Comparison of ENCODE assay signal across 10 cellular contexts in the genomic region with DNA sequence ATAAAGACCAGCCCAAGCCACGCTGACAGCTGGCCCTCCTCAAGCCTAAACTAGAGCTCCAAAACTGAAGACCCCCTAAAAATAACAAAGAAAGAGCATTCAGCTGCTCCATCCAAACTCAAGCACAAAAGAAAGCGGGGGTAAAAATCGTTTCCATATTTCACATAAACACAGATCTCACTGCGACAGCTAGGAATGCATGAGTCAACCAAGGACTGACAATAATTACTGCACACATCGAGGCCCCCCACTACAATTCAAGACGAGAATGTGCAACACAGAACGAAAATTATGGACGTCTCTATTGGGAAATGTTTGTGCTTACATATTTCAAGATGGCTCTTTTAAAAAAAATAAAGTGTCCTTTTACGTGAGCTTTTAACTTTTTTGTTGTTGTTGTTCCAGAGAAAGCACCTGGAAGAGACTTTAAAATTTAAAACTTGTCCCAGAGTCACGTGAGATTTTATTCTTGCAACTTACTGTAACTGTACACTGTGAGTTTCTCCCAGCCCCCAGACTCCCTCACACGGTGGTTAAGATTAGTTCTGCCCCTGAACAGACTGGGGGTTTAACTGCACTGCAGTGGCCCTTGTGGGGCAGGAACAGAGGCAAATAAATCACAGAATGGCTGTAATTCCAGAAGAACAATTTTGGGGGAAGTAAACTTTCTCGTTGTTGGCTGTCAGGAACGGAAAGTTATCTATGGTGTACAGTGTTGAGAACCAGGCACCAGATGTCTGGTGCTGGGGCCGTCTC. TPM values are rescaled to one million over a fixed set of nuclear protein-coding genes. Genes with fewer than 3 reads are reported as not detected.
DNase-seq lines count a peak whose midpoint lies in the region; ATAC-seq, FAIRE-seq and TF ChIP-seq lines count a peak whose summit lies in the region.
"Had no signal": no experiment of that assay in that cellular context is flagged by ENCODE, and none has a peak within 500 bp of the region (broad histone marks: within the 10 kb centered on the region; RNA-seq: fewer than 3 reads in every experiment).

No MANE protein-coding gene starts in this region.

- peak; percentile 26 for DNase-seq in A172 (ENCODE audit: low spot score)
- DNase-seq in M059J (ENCODE audit: low read depth), result peak; percentile 79
- peak; percentile 60 for DNase-seq in endothelial cell of umbilical vein (ENCODE audit: low read depth, low spot score)
- DNase-seq in neural progenitor cell (ENCODE audit: low spot score), result no peak
- no peak for DNase-seq in pons (ENCODE audit: low spot score)
- DNase-seq in NK-92 treated with Interleukin-12 subunit alpha and Interleukin-12 subunit beta, amount 100 ng/mL, for 24 hours (lab: John Stamatoyannopoulos, UW), result no peak

- H3K36me3 ChIP-seq in endothelial cell of umbilical vein (ENCODE audit: control insufficient read depth in 2 of 2, extremely low read depth in 1 of 2, insufficient read depth in 2 of 2, low read length in 2 of 2), result no peaks in the 10 kb centered on the region
- no peaks in the 10 kb centered on the region for H3K36me3 ChIP-seq in neural progenitor cell

- peaks cover 29% of the 10 kb centered on the region for H3K4me1 Mint-ChIP-seq in neural progenitor cell

- peaks cover 13% of the 10 kb centered on the region for H3K4me1 ChIP-seq in endothelial cell of umbilical vein (ENCODE audit: control insufficient read depth, extremely low read depth, insufficient read depth, low read length)
- H3K4me1 ChIP-seq in neural progenitor cell, result peaks cover 4% of the 10 kb centered on the region

- BruUV-seq in endothelial cell of umbilical vein (replicated peaks; lab: Mats Ljungman, UMichigan), result no TSS peak

- dilution Hi-C loops in endothelial cell of umbilical vein (cut with MboI; ENCODE audit: extremely low pct_ligation_motif_present, low sequenced_read_pairs), result no loop called here

- no peak overlapping the region for H2AFZ ChIP-seq in endothelial cell of umbilical vein (ENCODE audit: low read depth, low read length)
- no peak overlapping the region for H2AFZ ChIP-seq in neural progenitor cell (replicated peaks)

- no peak for ATAC-seq in GM21528 (IDR thresholded peaks at IDR 0.05; ENCODE audit: low FRiP score, unreplicated experiment)
- ATAC-seq in HG03342 (IDR thresholded peaks at IDR 0.05; ENCODE audit: unreplicated experiment), result no peak

- H3K9me3 ChIP-seq in endothelial cell of umbilical vein (replicated peaks; ENCODE audit: control insufficient read depth, insufficient read depth, low read length) (no peaks in the 10 kb centered on the region), neural progenitor cell (ENCODE audit: low read depth) (no peaks in the 10 kb centered on the region)

- H3K27me3 Mint-ChIP-seq in neural progenitor cell (ENCODE audit: insufficient read depth, low read depth), result peaks cover 5% of the 10 kb centered on the region

- no peaks in the 10 kb centered on the region for H3F3A ChIP-seq in neural progenitor cell (ENCODE audit: low read depth)

- H4K20me1 ChIP-seq in endothelial cell of umbilical vein (replicated peaks; ENCODE audit: control insufficient read depth, extremely low read depth, insufficient read depth, low read length) (no peaks in the 10 kb centered on the region), neural progenitor cell (ENCODE audit: low read depth) (no peaks in the 10 kb centered on the region)

- H3K27ac ChIP-seq in endothelial cell of umbilical vein (ENCODE audit: insufficient read depth, low read depth, low read length), result no peak overlapping the region
- no peak overlapping the region for H3K27ac ChIP-seq in neural progenitor cell
- H3K27ac ChIP-seq: parathyroid adenoma, VCaP had no signal

- no peaks in the 10 kb centered on the region for H3K9me1 ChIP-seq in endothelial cell of umbilical vein (replicated peaks; ENCODE audit: control insufficient read depth, extremely low read depth, insufficient read depth, low read length)

- no peak overlapping the region for H3K9ac ChIP-seq in endothelial cell of umbilical vein (replicated peaks; ENCODE audit: extremely low read depth, insufficient read depth, low read length)
- H3K9ac ChIP-seq in neural progenitor cell, result no peak overlapping the region
- H3K9ac ChIP-seq: parathyroid adenoma had no signal

- H3K27ac Mint-ChIP-seq in neural progenitor cell, result peak overlapping the region; percentile 62

- no peak for FAIRE-seq in endothelial cell of umbilical vein (lab: Jason Lieb, UNC)

- intact Hi-C loops in endothelial cell of umbilical vein (cut with micrococcal nuclease), result no loop called here

- peaks cover 3% of the 10 kb centered on the region for H3K36me3 Mint-ChIP-seq in neural progenitor cell

- peaks cover 2% of the 10 kb centered on the region for H3K9me3 Mint-ChIP-seq in neural progenitor cell

- H3K27me3 ChIP-seq in endothelial cell of umbilical vein (ENCODE audit: control insufficient read depth in 2 of 2, insufficient read depth in 2 of 2, low read length in 2 of 2) (no peaks in the 10 kb centered on the region), neural progenitor cell (no peaks in the 10 kb centered on the region)

- no peaks in the 10 kb centered on the region for H3K79me2 ChIP-seq in endothelial cell of umbilical vein (ENCODE audit: control insufficient read depth, insufficient read depth, low read length)
- H3K79me2 ChIP-seq in neural progenitor cell (ENCODE audit: low read depth), result peaks cover 38% of the 10 kb centered on the region

- no peak overlapping the region for H3K4me3 Mint-ChIP-seq in neural progenitor cell

- POLR2A ChIA-PET in endothelial cell of umbilical vein (lab: Charles Lee), result no interaction called here

- no peak overlapping the region for H3K4me3 ChIP-seq in endothelial cell of umbilical vein (replicated peaks in 1 of 3; ENCODE audit: insufficient read depth in 1 of 3, low read depth in 1 of 3, low read length in 3 of 3)
- H3K4me3 ChIP-seq in neural progenitor cell, result no peak overlapping the region

- TF ChIP-seq CTCF in endothelial cell of umbilical vein (IDR thresholded peaks at IDR 0.05; ENCODE audit: extremely low read depth in 1 of 2, insufficient read depth in 1 of 2, low read depth in 1 of 2, low read length in 2 of 2) (no peak), neural progenitor cell (IDR thresholded peaks at IDR 0.05) (no peak)

- TF ChIP-seq POLR2A in endothelial cell of umbilical vein (IDR thresholded peaks at IDR 0.05; ENCODE audit: low read depth, low read length), result no peak

- H3K4me2 ChIP-seq in endothelial cell of umbilical vein (ENCODE audit: insufficient read depth, low read length), result no peak overlapping the region
- no peak overlapping the region for H3K4me2 ChIP-seq in neural progenitor cell

- CTCF ChIA-PET in endothelial cell of umbilical vein (lab: Charles Lee), result interaction anchor here (0.6 kb wide), 1 partner anchor 684 kb away, joined by 4 read pairs; no protein-coding TSS in a partner anchor

TF ChIP-seq in endothelial cell of umbilical vein, 7 proteins besides CTCF, POLR2A, EP300 and RAD21:
- TF ChIP-seq POLR2AphosphoS5 (IDR thresholded peaks at IDR 0.05; ENCODE audit: insufficient read depth, low read depth, low read length) (no peak), JUN (IDR thresholded peaks at IDR 0.05; ENCODE audit: borderline replicate concordance, insufficient read depth, insufficient read length, low read depth) (no peak), GATA2 (IDR thresholded peaks at IDR 0.05; ENCODE audit: insufficient read depth, insufficient read length, low read depth, low read length) (no peak), FOS (IDR thresholded peaks at IDR 0.05; ENCODE audit: borderline replicate concordance, insufficient read depth, low read length) (no peak), MYC (IDR thresholded peaks at IDR 0.05; ENCODE audit: low read depth, low read length) (no peak), EZH2 (IDR thresholded peaks at IDR 0.05; ENCODE audit: borderline replicate concordance, low read depth, low read length, severe bottlenecking) (no peak)
- TF ChIP-seq, protein P1, sequence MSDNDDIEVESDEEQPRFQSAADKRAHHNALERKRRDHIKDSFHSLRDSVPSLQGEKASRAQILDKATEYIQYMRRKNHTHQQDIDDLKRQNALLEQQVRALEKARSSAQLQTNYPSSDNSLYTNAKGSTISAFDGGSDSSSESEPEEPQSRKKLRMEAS (IDR thresholded peaks at IDR 0.05; ENCODE audit: insufficient read depth, insufficient read length), result no peak
TF ChIP-seq in endothelial cell of umbilical vein: peak in this region for 0.

RNA-seq across cellular contexts. Expression of a gene that starts 30.9 kb away (rescaled TPM):
- 1.8 and 2.7 TPM in 2 replicates for total RNA-seq in A172 (2014; rRNA removed; shearing (Covaris generic))
- 9.9 and 19.4 TPM in 2 replicates for total RNA-seq in M059J (2014; rRNA removed; shearing (Covaris generic))
- total RNA-seq in endothelial cell of umbilical vein, result 11.0 and 15.6 TPM in 2 replicates
- polyA plus RNA-seq in endothelial cell of umbilical vein, result 2.3 TPM in 2 replicates
- 2.4 and 2.7 TPM in 2 replicates for polyA plus RNA-seq in endothelial cell of umbilical vein (2011; cell fraction: cytosol; rRNA removed)
- polyA plus RNA-seq in endothelial cell of umbilical vein (2011; cell fraction: nucleus; rRNA removed), result 3.7 and 4.8 TPM in 2 replicates
- polyA plus RNA-seq in endothelial cell of umbilical vein (2012), result 4.0 and 4.6 TPM in 2 replicates
- 5.6 TPM in 2 replicates for polyA minus RNA-seq in endothelial cell of umbilical vein
- polyA minus RNA-seq in endothelial cell of umbilical vein (2011; cell fraction: cytosol; rRNA and poly(A)+ RNA removed), result 1.3 TPM
- 3.2 and 4.8 TPM in 2 replicates for polyA minus RNA-seq in endothelial cell of umbilical vein (2011; cell fraction: nucleus; rRNA and poly(A)+ RNA removed)
- 8.8 and 9.9 TPM in 2 replicates for total RNA-seq in neural progenitor cell (ENCODE audit: low replicate concordance)

Comparison
In these comparisons a context has a peak if more than half of its experiments do, and no peak if none do; other contexts are left out.
1. DNase-seq: peak in A172 (single experiment), M059J (single experiment) and endothelial cell of umbilical vein (single experiment); none in neural progenitor cell (single experiment), pons (single experiment) and NK-92 treated with Interleukin-12 subunit alpha and Interleukin-12 subunit beta, amount 100 ng/mL, for 24 hours (single experiment).